ENCODE assay signal across 21 cellular contexts in the genomic region with DNA sequence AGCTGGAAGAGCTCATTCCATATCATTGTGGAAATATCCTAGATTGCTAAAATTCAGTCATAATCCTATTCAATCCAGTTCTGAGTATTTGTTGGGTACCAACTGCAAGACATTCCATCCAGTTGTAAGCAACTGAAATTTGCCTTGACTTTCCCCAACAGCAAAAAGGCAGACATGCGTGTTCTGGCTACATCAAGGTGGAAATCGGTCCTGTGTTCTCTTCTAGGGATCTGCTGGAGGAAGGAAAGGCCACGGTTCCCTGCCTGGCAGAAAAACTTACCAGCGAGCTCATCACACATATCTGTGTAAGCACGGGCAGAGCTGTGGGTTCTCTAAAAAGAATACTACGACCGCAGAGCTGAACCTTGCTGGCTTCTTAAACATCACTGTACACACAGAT. TPM values are rescaled to one million over a fixed set of nuclear protein-coding genes. Genes with fewer than 3 reads are reported as not detected.
A peak's percentile ranks its signal among the peaks of the same experiment; 100 is the strongest.
DNase-seq lines count a peak whose midpoint lies in the region; ATAC-seq, FAIRE-seq and TF ChIP-seq lines count a peak whose summit lies in the region.
"Had no signal": no experiment of that assay in that cellular context is flagged by ENCODE, and none has a peak within 500 bp of the region (broad histone marks: within the 10 kb centered on the region; RNA-seq: fewer than 3 reads in every experiment).

No MANE protein-coding gene starts in this region.

- intact Hi-C loops in activated CD4-positive, alpha-beta T cell treated with anti-CD3 and anti-CD28 coated beads for 36 hours (cut with DNase I, micrococcal nuclease) = no loop called here
- intact Hi-C loops in natural killer cell (cut with micrococcal nuclease) (no loop called here), GM12878 (cut with micrococcal nuclease; ENCODE audit: unreplicated experiment) (no loop called here)
- intact Hi-C loops in CD4-positive, alpha-beta memory T cell (cut with micrococcal nuclease) = no loop called here

- no peak overlapping the region for H2AFZ ChIP-seq in GM12878 (ENCODE audit: control insufficient read depth, low read depth, low read length)
- H2AFZ ChIP-seq: GM23248 had no signal

- peak; percentile 8 for DNase-seq in activated CD4-positive, alpha-beta T cell treated with anti-CD3 and anti-CD28 coated beads for 1 hour
- no peak for DNase-seq in activated CD4-positive, alpha-beta T cell treated with anti-CD3 and anti-CD28 coated beads for 36 hours
- DNase-seq in natural killer cell treated with Interleukin-12 subunit alpha and Interleukin-12 subunit beta and Interleukin-15 and Interleukin-18, amount 100 ng/mL, for 72 hours (ENCODE audit: low spot score) = peak; percentile 3
- DNase-seq in natural killer cell = no peak
- DNase-seq in GM12878 (ENCODE audit: low read depth, low spot score) = no peak
- no peak for DNase-seq in coronary artery (ENCODE audit: low spot score)
- DNase-seq in CD4-positive, alpha-beta memory T cell = no peak
- DNase-seq: Calu3, DMS153, DMS79 treated with DMSO at 0.1 percent for 48 hours, EL, GM23248, H7 had no signal

- H4K20me1 ChIP-seq in GM12878 (ENCODE audit: control insufficient read depth, insufficient read depth) = peaks cover 11% of the 10 kb centered on the region

- no peak overlapping the region for H3K27ac Mint-ChIP-seq in activated CD4-positive, alpha-beta T cell treated with anti-CD3 and anti-CD28 coated beads for 36 hours
- H3K27ac Mint-ChIP-seq in natural killer cell treated with Interleukin-12 subunit alpha and Interleukin-12 subunit beta and Interleukin-15 and Interleukin-18, amount 100 ng/mL, for 72 hours = no peak overlapping the region
- no peak overlapping the region for H3K27ac Mint-ChIP-seq in natural killer cell
- peak overlapping the region in 2 of 7 donors; percentile 10 to 11 for H3K27ac Mint-ChIP-seq in CD4-positive, alpha-beta memory T cell

- no peak for FAIRE-seq in GM12878 (lab: Jason Lieb, UNC)
- FAIRE-seq: G401.6, GM18507, HepG2, HTR-8/SVneo had no signal

- no peaks in the 10 kb centered on the region for H3K27me3 Mint-ChIP-seq in activated CD4-positive, alpha-beta T cell treated with anti-CD3 and anti-CD28 coated beads for 36 hours
- no peaks in the 10 kb centered on the region for H3K27me3 Mint-ChIP-seq in natural killer cell treated with Interleukin-12 subunit alpha and Interleukin-12 subunit beta and Interleukin-15 and Interleukin-18, amount 100 ng/mL, for 72 hours
- no peaks in the 10 kb centered on the region for H3K27me3 Mint-ChIP-seq in natural killer cell (ENCODE audit: low read depth in 2 of 2)
- H3K27me3 Mint-ChIP-seq in CD4-positive, alpha-beta memory T cell = no peaks in the 10 kb centered on the region

- no peaks in the 10 kb centered on the region for H3K27me3 ChIP-seq in GM12878 (replicated peaks in 1 of 2; ENCODE audit: control insufficient read depth in 2 of 2, insufficient read depth in 2 of 2, low read length in 1 of 2)
- no peaks in the 10 kb centered on the region for H3K27me3 ChIP-seq in CD4-positive, alpha-beta memory T cell (ENCODE audit: insufficient read depth, low read length)

- peaks cover 30 to 86% of the 10 kb centered on the region in 2 experiments for H3K36me3 ChIP-seq in GM12878 (ENCODE audit: control insufficient read depth in 2 of 2, insufficient read depth in 2 of 2, low read length in 1 of 2)
- peaks cover 82% of the 10 kb centered on the region for H3K36me3 ChIP-seq in CD4-positive, alpha-beta memory T cell (ENCODE audit: insufficient read depth, low read length)

- in situ Hi-C loops in GM12878 (cut with MboI) = no loop called here

- SMC1A ChIA-PET in GM12878 (lab: Charles Lee; ENCODE audit: uncharacterized antibody, unreplicated experiment) = interaction anchor here (1.3 to 2.3 kb wide), 2 partner anchors 12 to 160 kb away, joined by 3 to 7 read pairs; no protein-coding TSS in a partner anchor

- H3K9me3 ChIP-seq in GM12878 (replicated peaks; ENCODE audit: control insufficient read depth, insufficient read depth, low read length) = no peaks in the 10 kb centered on the region
- H3K9me3 ChIP-seq in CD4-positive, alpha-beta memory T cell (ENCODE audit: control insufficient read depth in 1 of 2, low read length in 2 of 2) = no peaks in the 10 kb centered on the region

- no peak overlapping the region for H3K4me2 ChIP-seq in GM12878 (ENCODE audit: control insufficient read depth, insufficient read depth)
- H3K4me2 ChIP-seq: KMS-11 had no signal

- no peak for TF ChIP-seq RAD21 in GM12878 (IDR thresholded peaks at IDR 0.05; ENCODE audit: insufficient read depth, low read depth, low read length)

- no peak for TF ChIP-seq EP300 in GM12878 (IDR thresholded peaks at IDR 0.05; ENCODE audit: borderline replicate concordance in 1 of 2, control insufficient read depth in 1 of 2, low read depth in 2 of 2, low read length in 2 of 2)

- H3K36me3 Mint-ChIP-seq in activated CD4-positive, alpha-beta T cell treated with anti-CD3 and anti-CD28 coated beads for 36 hours (ENCODE audit: low read depth) = peaks cover 77% of the 10 kb centered on the region
- peaks cover 16% of the 10 kb centered on the region for H3K36me3 Mint-ChIP-seq in natural killer cell treated with Interleukin-12 subunit alpha and Interleukin-12 subunit beta and Interleukin-15 and Interleukin-18, amount 100 ng/mL, for 72 hours
- peaks cover 38% of the 10 kb centered on the region for H3K36me3 Mint-ChIP-seq in natural killer cell
- H3K36me3 Mint-ChIP-seq in CD4-positive, alpha-beta memory T cell = peaks cover 81 to 90% of the 10 kb centered on the region in 2 donors

- H3K79me2 ChIP-seq in GM12878 (ENCODE audit: control insufficient read depth, insufficient read depth, low read length) = peaks cover 1% of the 10 kb centered on the region

- no peaks in the 10 kb centered on the region for H3K9me3 Mint-ChIP-seq in activated CD4-positive, alpha-beta T cell treated with anti-CD3 and anti-CD28 coated beads for 36 hours (ENCODE audit: low read depth)
- H3K9me3 Mint-ChIP-seq in natural killer cell treated with Interleukin-12 subunit alpha and Interleukin-12 subunit beta and Interleukin-15 and Interleukin-18, amount 100 ng/mL, for 72 hours = no peaks in the 10 kb centered on the region
- no peaks in the 10 kb centered on the region for H3K9me3 Mint-ChIP-seq in natural killer cell
- no peaks in the 10 kb centered on the region for H3K9me3 Mint-ChIP-seq in CD4-positive, alpha-beta memory T cell

- peak; percentile 54; the same call in 1 of the 2 replicates for TF ChIP-seq POLR2A in GM12878 (IDR thresholded peaks at IDR 0.05; ENCODE audit: low read depth, low read length)

- TF ChIP-seq CTCF in natural killer cell (IDR thresholded peaks at IDR 0.05) (no peak), GM12878 (IDR thresholded peaks at IDR 0.05 in 2 of 3, conservative IDR thresholded peaks at IDR 0.05 in 1 of 3; ENCODE audit: control insufficient read depth in 2 of 3, extremely low read depth in 1 of 3, insufficient read depth in 1 of 3, low read depth in 3 of 3, low read length in 3 of 3) (no peak), coronary artery (IDR thresholded peaks at IDR 0.05) (no peak)

- H3K4me1 Mint-ChIP-seq in activated CD4-positive, alpha-beta T cell treated with anti-CD3 and anti-CD28 coated beads for 36 hours = no peaks in the 10 kb centered on the region
- H3K4me1 Mint-ChIP-seq in natural killer cell treated with Interleukin-12 subunit alpha and Interleukin-12 subunit beta and Interleukin-15 and Interleukin-18, amount 100 ng/mL, for 72 hours (ENCODE audit: low read depth in 2 of 2) = no peaks in the 10 kb centered on the region
- no peaks in the 10 kb centered on the region for H3K4me1 Mint-ChIP-seq in natural killer cell
- no peaks in the 10 kb centered on the region for H3K4me1 Mint-ChIP-seq in CD4-positive, alpha-beta memory T cell
- H3K4me1 Mint-ChIP-seq: CD14-positive monocyte had no signal

- H3K27ac ChIP-seq in GM12878 (ENCODE audit: control insufficient read depth, insufficient read depth) (no peak overlapping the region), coronary artery (no peak overlapping the region)
- no peak overlapping the region for H3K27ac ChIP-seq in CD4-positive, alpha-beta memory T cell (ENCODE audit: low read depth, low read length)
- H3K27ac ChIP-seq: 22Rv1, GM23248, KMS-11 had no signal

- H3K9ac ChIP-seq in GM12878 (ENCODE audit: control insufficient read depth, insufficient read depth, low read length) = no peak overlapping the region
- H3K9ac ChIP-seq: GM23248, KMS-11 had no signal

- no peak overlapping the region for H3K4me3 Mint-ChIP-seq in activated CD4-positive, alpha-beta T cell treated with anti-CD3 and anti-CD28 coated beads for 36 hours
- no peak overlapping the region for H3K4me3 Mint-ChIP-seq in natural killer cell treated with Interleukin-12 subunit alpha and Interleukin-12 subunit beta and Interleukin-15 and Interleukin-18, amount 100 ng/mL, for 72 hours
- no peak overlapping the region for H3K4me3 Mint-ChIP-seq in natural killer cell
- no peak overlapping the region for H3K4me3 Mint-ChIP-seq in CD4-positive, alpha-beta memory T cell
- H3K4me3 Mint-ChIP-seq: CD14-positive monocyte had no signal

- no TSS peak for BruUV-seq in GM12878 (replicated peaks; lab: Mats Ljungman, UMichigan)

- POLR2A ChIA-PET in activated CD4-positive, alpha-beta T cell treated with anti-CD3 and anti-CD28 coated beads for 36 hours (lab: Charles Lee) = no interaction called here
- POLR2A ChIA-PET in GM12878 (lab: Charles Lee) = interaction anchor here (0.6 to 0.7 kb wide), 3 partner anchors 38 to 331 kb away, joined by 3 to 5 read pairs (median 5); no protein-coding TSS in a partner anchor
- POLR2A ChIA-PET in CD4-positive, alpha-beta memory T cell (lab: Charles Lee; ENCODE audit: partially characterized antibody) = interaction anchor here (0.7 kb wide), 1 partner anchor 18 kb away, joined by 3 read pairs; a partner anchor contains a TSS

- RAD21 ChIA-PET in GM12878 (lab: Charles Lee; ENCODE audit: unreplicated experiment) = no interaction called here

- H3K4me3 ChIP-seq in GM12878 (no peak overlapping the region), coronary artery (no peak overlapping the region)
- no peak overlapping the region for H3K4me3 ChIP-seq in CD4-positive, alpha-beta memory T cell (ENCODE audit: low read length in 2 of 2)
- H3K4me3 ChIP-seq: GM23248 had no signal

- CTCF ChIA-PET in activated CD4-positive, alpha-beta T cell treated with anti-CD3 and anti-CD28 coated beads for 36 hours (lab: Charles Lee) = interaction anchor here (0.6 to 1.9 kb wide), 2 partner anchors 161 to 436 kb away, joined by 3 to 11 read pairs; no protein-coding TSS in a partner anchor
- CTCF ChIA-PET in GM12878 (lab: Yijun Ruan, JAX) = interaction anchor here (2.3 kb wide), 1 partner anchor 32 kb away, joined by 12 read pairs; no protein-coding TSS in a partner anchor
- CTCF ChIA-PET in CD4-positive, alpha-beta memory T cell (lab: Charles Lee; ENCODE audit: partially characterized antibody) = interaction anchor here (0.9 kb wide), 1 partner anchor 160 kb away, joined by 4 read pairs; no protein-coding TSS in a partner anchor

- no peaks in the 10 kb centered on the region for H3K4me1 ChIP-seq in GM12878 (ENCODE audit: control insufficient read depth, insufficient read depth, low read length)
- H3K4me1 ChIP-seq in CD4-positive, alpha-beta memory T cell (ENCODE audit: insufficient read depth, low read length) = no peaks in the 10 kb centered on the region

- ATAC-seq in activated CD4-positive, alpha-beta T cell treated with anti-CD3 and anti-CD28 coated beads for 36 hours = no peak
- ATAC-seq in natural killer cell treated with Interleukin-12 subunit alpha and Interleukin-12 subunit beta and Interleukin-15 and Interleukin-18, amount 100 ng/mL, for 72 hours = no peak
- ATAC-seq in natural killer cell (no peak), GM12878 (no peak), HG03342 (IDR thresholded peaks at IDR 0.05; ENCODE audit: unreplicated experiment) (no peak)
- ATAC-seq: HepG2 had no signal

- 94% methylated on average over 7 of the region's 7 CpGs for WGBS in GM12878 (ENCODE audit: insufficient coverage, insufficient replicate concordance, low lambda C conversion rate, missing lambda C conversion rate)

RNA-seq across cellular contexts. Expression of a gene that starts 17.5 kb away (rescaled TPM):
- total RNA-seq in activated CD4-positive, alpha-beta T cell treated with anti-CD3 and anti-CD28 coated beads for 36 hours = 100 to 1,000 TPM; 162 to 169 TPM
- 10 to 100 TPM; 10.9 to 19.2 TPM for total RNA-seq in natural killer cell treated with Interleukin-12 subunit alpha and Interleukin-12 subunit beta and Interleukin-15 and Interleukin-18, amount 100 ng/mL, for 72 hours
- total RNA-seq in natural killer cell = 10 to 100 TPM; 22.7 to 67.0 (median 60.6) TPM
- 488 and 545 TPM in 2 replicates for total RNA-seq in GM12878 (2013; cell fraction: nucleolus; rRNA removed)
- total RNA-seq in GM12878 (2014; rRNA removed) = 385 and 432 TPM in 2 replicates
- 354 and 364 TPM in 2 replicates for total RNA-seq in GM12878 (2014; rRNA removed; fragmentation: Illumina TruSeq; extraction: Trizol)
- 380 and 405 TPM in 2 replicates for total RNA-seq in GM12878 (2021)
- polyA plus RNA-seq in GM12878 (2011; ENCODE audit: low read depth) = 255 TPM
- polyA plus RNA-seq in GM12878 (2011; rRNA removed) = 337 and 367 TPM in 2 replicates
- polyA plus RNA-seq in GM12878 (2011; cell fraction: cytosol; rRNA removed) = 403 and 416 TPM in 2 replicates
- 596 and 625 TPM in 2 replicates for polyA plus RNA-seq in GM12878 (2011; cell fraction: nucleus; rRNA removed)
- polyA plus RNA-seq in GM12878 (2012) = 327 and 366 TPM in 2 replicates
- 293 and 352 TPM in 2 replicates for polyA plus RNA-seq in GM12878 (2014; fragmentation: Illumina TruSeq; extraction: Trizol)
- 10 to 100 TPM; 75.9 to 90.9 TPM for polyA plus RNA-seq in GM12878 (2014; fragmentation: Nextera tagmentation; extraction: Ambion mirVana)
- polyA plus RNA-seq in GM12878 (2014; rRNA removed) = 308 and 311 TPM in 2 replicates
- polyA plus RNA-seq in GM12878 (2016; fragmentation: Nextera tagmentation; extraction: Ambion mirVana) = 100 to 1,000 TPM; 242 to 247 TPM
- polyA minus RNA-seq in GM12878 (2011; rRNA and poly(A)+ RNA removed) = 680 and 808 TPM in 2 replicates
- 217 and 223 TPM in 2 replicates for polyA minus RNA-seq in GM12878 (2011; cell fraction: cytosol; rRNA and poly(A)+ RNA removed)
- 429 and 648 TPM in 2 replicates for polyA minus RNA-seq in GM12878 (2011; cell fraction: nucleus; rRNA and poly(A)+ RNA removed)
- total RNA-seq in CD4-positive, alpha-beta memory T cell = 10 to 100 TPM; 73.7 to 75.3 TPM
- polyA plus RNA-seq in CD4-positive, alpha-beta memory T cell = 10 to 100 TPM; 47.8 to 80.6 TPM

Comparison
In these comparisons a context has a peak if more than half of its experiments do, and no peak if none do; other contexts are left out.
1. DNase-seq: peak in activated CD4-positive, alpha-beta T cell treated with anti-CD3 and anti-CD28 coated beads for 1 hour (single experiment) and natural killer cell treated with Interleukin-12 subunit alpha and Interleukin-12 subunit beta and Interleukin-15 and Interleukin-18, amount 100 ng/mL, for 72 hours (single experiment); none in activated CD4-positive, alpha-beta T cell treated with anti-CD3 and anti-CD28 coated beads for 36 hours (single experiment), natural killer cell (single experiment), GM12878 (single experiment), coronary artery (single experiment) and CD4-positive, alpha-beta memory T cell (0 of 5).